32 cellular contexts compared by ENCODE assay signal in genomic region chrX:152987801-152988200, GRCh38. TPM values are rescaled to one million over a fixed set of nuclear protein-coding genes. Genes with fewer than 3 reads are reported as not detected.
"Had no signal": no experiment of that assay in that cellular context is flagged by ENCODE, and none has a peak within 500 bp of the region (broad histone marks: within the 10 kb centered on the region; RNA-seq: fewer than 3 reads in every experiment).

No MANE protein-coding gene starts in this region.

- H3K36me3 ChIP-seq: colonic mucosa, esophagus squamous epithelium, gastrocnemius medialis, heart right ventricle, left lung, lower lobe of right lung had no signal

- FAIRE-seq: endometrium, islet of Langerhans, keratinocyte had no signal

- H3K27ac Mint-ChIP-seq: endodermal cell had no signal

- H3K27me3 ChIP-seq: colonic mucosa, esophagus squamous epithelium, gastrocnemius medialis, left lung had no signal

- ATAC-seq: effector memory CD8-positive, alpha-beta T cell; gastrocnemius medialis; heart right ventricle; left cardiac atrium; left lung; left ventricle myocardium superior; lower lobe of right lung had no signal

- DNase-seq: colonic mucosa; effector CD8-positive, alpha-beta T cell; effector memory CD8-positive, alpha-beta T cell; endodermal cell; erythroblast; esophagus squamous epithelium; foreskin fibroblast; foreskin melanocyte; gastrocnemius medialis; glutamatergic neuron; head of caudate nucleus; heart right ventricle; hippocampal formation; left cardiac atrium; left lung; left ventricle myocardium superior; lower lobe of right lung; mesenchymal stem cell; midbrain had no signal

- H3K27ac ChIP-seq: colonic mucosa, epithelial cell of prostate, gastrocnemius medialis, left lung, lower lobe of right lung had no signal

- H3K4me3 ChIP-seq: colonic mucosa, esophagus squamous epithelium, gastrocnemius medialis, heart right ventricle, left lung, lower lobe of right lung had no signal

- H3K4me3 Mint-ChIP-seq: endodermal cell had no signal

- H3K9me3 ChIP-seq: colonic mucosa, esophagus squamous epithelium, gastrocnemius medialis, heart right ventricle, left lung, lower lobe of right lung had no signal

- H3K9me3 Mint-ChIP-seq: effector memory CD8-positive, alpha-beta T cell had no signal

- H3K4me1 Mint-ChIP-seq: endodermal cell had no signal

- H3K4me1 ChIP-seq: colonic mucosa, esophagus squamous epithelium, gastrocnemius medialis, heart right ventricle, left lung, lower lobe of right lung had no signal

RNA-seq across cellular contexts. Expression of gene PNMA5, which starts 6.1 kb away (rescaled TPM):
- total RNA-seq: chondrocyte, colonic mucosa, dermis microvascular lymphatic vessel endothelial cell, esophagus mucosa, esophagus squamous epithelium, gastrocnemius medialis, glomerular endothelial cell, heart right ventricle, kidney epithelial cell, left lung, left ventricle myocardium superior, lower leg skin, lung microvascular endothelial cell, mononuclear cell, mucosa of gallbladder had no signal
